In the genomic region with DNA sequence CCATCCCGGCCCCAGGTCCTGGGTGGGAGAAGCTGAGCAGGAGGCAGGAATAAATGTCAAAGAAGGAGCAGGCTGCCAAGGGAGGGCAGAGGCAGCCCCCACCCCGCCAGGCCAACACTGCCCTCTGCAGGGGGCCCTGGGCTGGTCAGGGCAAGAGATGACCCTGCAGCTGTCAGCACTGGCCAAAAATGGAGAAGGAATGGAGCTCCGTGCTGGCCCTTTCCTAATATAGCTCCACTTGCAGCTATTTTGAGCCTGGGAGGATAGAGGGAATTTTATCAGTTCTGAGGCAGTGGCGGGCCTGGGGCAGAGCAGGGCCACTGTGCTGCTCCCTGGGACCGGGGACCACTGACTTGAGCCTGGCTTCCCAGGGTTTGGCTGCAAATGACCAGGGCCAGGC, we compare ENCODE assay signal across 10 cellular contexts. TPM values are rescaled to one million over a fixed set of nuclear protein-coding genes. Genes with fewer than 3 reads are reported as not detected.
DNase-seq lines count a peak whose midpoint lies in the region; ATAC-seq, FAIRE-seq and TF ChIP-seq lines count a peak whose summit lies in the region.
"Had no signal": no experiment of that assay in that cellular context is flagged by ENCODE, and none has a peak within 500 bp of the region (broad histone marks: within the 10 kb centered on the region; RNA-seq: fewer than 3 reads in every experiment).

No MANE protein-coding gene starts in this region.

- TF ChIP-seq POLR2A in erythroblast (IDR thresholded peaks at IDR 0.05; ENCODE audit: low read length): no peak

- no peak overlapping the region for H3K27ac Mint-ChIP-seq in neural crest cell (ENCODE audit: unreplicated experiment)

- TF ChIP-seq CTCF in D721Med (IDR thresholded peaks at IDR 0.05; ENCODE audit: insufficient read depth, missing control alignments): peak; percentile 49
- TF ChIP-seq CTCF in neural crest cell (conservative IDR thresholded peaks at IDR 0.05): peak; percentile 56

- no peak overlapping the region for H3K4me3 Mint-ChIP-seq in neural crest cell

- H3K27me3 Mint-ChIP-seq in neural crest cell (ENCODE audit: low read depth): no peaks in the 10 kb centered on the region

- DNase-seq in D721Med (ENCODE audit: insufficient read length, low spot score): no peak
- peak; percentile 18 for DNase-seq in NCI-H146 treated with DMSO at 0.1 percent for 48 hours (lab: John Stamatoyannopoulos, UW; ENCODE audit: unreplicated experiment)
- DNase-seq in erythroblast (lab: John Stamatoyannopoulos, UW): peak; percentile 31 to 32
- peak; percentile 42 for DNase-seq in neural crest cell (ENCODE audit: low read depth, low spot score)
- DNase-seq in G401 (ENCODE audit: low spot score): no peak
- no peak for DNase-seq in RCC 7860 (ENCODE audit: low spot score)
- DNase-seq in NCI-H510A (lab: John Stamatoyannopoulos, UW): no peak
- DNase-seq: activated naive CD4-positive, alpha-beta T cell treated with anti-CD3 and anti-CD28 coated beads, Interleukin-2, amount 50 U/mL, for 16 hours; NCI-H1436 had no signal

- FAIRE-seq in D721Med (lab: Jason Lieb, UNC): no peak
- no peak for FAIRE-seq in RCC 7860 (lab: Jason Lieb, UNC)

- peaks cover 34% of the 10 kb centered on the region for H3K4me1 Mint-ChIP-seq in neural crest cell

- H3K9me3 Mint-ChIP-seq in neural crest cell: no peaks in the 10 kb centered on the region

- in situ Hi-C loops in G401 (cut with HindIII; ENCODE audit: low sequenced_read_pairs): no loop called here

- H3K36me3 Mint-ChIP-seq in neural crest cell (ENCODE audit: low read depth): no peaks in the 10 kb centered on the region

- ATAC-seq in GM19324 (IDR thresholded peaks at IDR 0.05; ENCODE audit: low FRiP score, unreplicated experiment): no peak

RNA-seq across cellular contexts. Expression of a gene that starts 16.0 kb away (rescaled TPM):
- total RNA-seq in neural crest cell: 0.56 and 1.0 TPM in 2 replicates
- total RNA-seq in G401 (2014; rRNA removed; shearing (Covaris generic)): 0.37 and 0.78 TPM in 2 replicates

RNA-seq across cellular contexts. Expression of a gene that starts 30.0 kb away (rescaled TPM):
- total RNA-seq in neural crest cell: not detected in 2 replicates
- total RNA-seq in G401 (2014; rRNA removed; shearing (Covaris generic)): not detected in 2 replicates

Comparison
In these comparisons a context has a peak if more than half of its experiments do, and no peak if none do; other contexts are left out.
1. DNase-seq: peak in NCI-H146 treated with DMSO at 0.1 percent for 48 hours (single experiment), erythroblast (2 of 2) and neural crest cell (single experiment); none in D721Med (single experiment), G401 (single experiment), RCC 7860 (single experiment) and NCI-H510A (single experiment).